16 cellular contexts compared by ENCODE assay signal in genomic region chr2:112814278-112814677, GRCh38. TPM values are rescaled to one million over a fixed set of nuclear protein-coding genes. Genes with fewer than 3 reads are reported as not detected.
DNase-seq lines count a peak whose midpoint lies in the region; ATAC-seq and TF ChIP-seq lines count a peak whose summit lies in the region.
"Had no signal": no experiment of that assay in that cellular context is flagged by ENCODE, and none has a peak within 500 bp of the region (broad histone marks: within the 10 kb centered on the region; RNA-seq: fewer than 3 reads in every experiment).

No MANE protein-coding gene starts in this region.

- H3K4me3 ChIP-seq in WI38 (ENCODE audit: low read depth, low read length), result no peak overlapping the region
- no peak overlapping the region for H3K4me3 ChIP-seq in fibroblast of pulmonary artery (replicated peaks; ENCODE audit: low read depth, low read length)
- no peak overlapping the region for H3K4me3 ChIP-seq in osteoblast (ENCODE audit: insufficient read depth, low read length)
- H3K4me3 ChIP-seq: coronary artery, GM12878, heart left ventricle, uterus had no signal

- no peak overlapping the region for H3K4me2 ChIP-seq in osteoblast (ENCODE audit: insufficient read depth, low read length)

- DNase-seq in GM04503 (ENCODE audit: low read depth) (peak; percentile 39), fibroblast of pulmonary artery (ENCODE audit: low read depth) (peak; percentile 60), osteoblast (ENCODE audit: insufficient read length, low spot score, missing footprints) (peak; percentile 89), inferior parietal cortex (ENCODE audit: extremely low spot score) (no peak), NCI-H2196 (lab: John Stamatoyannopoulos, UW; ENCODE audit: unreplicated experiment) (no peak), sciatic nerve (ENCODE audit: low spot score) (no peak)
- DNase-seq: activated CD4-positive, CD25-positive, alpha-beta regulatory T cell treated with anti-CD3 and anti-CD28 coated beads, Interleukin-2, amount 50 U/mL, for 72 hours; activated effector memory CD4-positive, alpha-beta T cell treated with Interleukin-2 at 50 U/mL for 16 hours; heart left ventricle; NCI-H526 treated with DMSO at 0.1 percent for 48 hours; SHP77 treated with DMSO at 0.1 percent for 48 hours; uterus had no signal

- peaks cover 34% of the 10 kb centered on the region for H3K4me1 ChIP-seq in osteoblast (ENCODE audit: insufficient read depth, low read length)
- H3K4me1 ChIP-seq: uterus had no signal

- H3K9me3 ChIP-seq in osteoblast (ENCODE audit: low read depth, low read length), result no peaks in the 10 kb centered on the region
- H3K9me3 ChIP-seq: heart left ventricle, uterus had no signal

- no peaks in the 10 kb centered on the region for H3K79me2 ChIP-seq in osteoblast (ENCODE audit: insufficient read depth, low read length)

- ATAC-seq in GM21619 (IDR thresholded peaks at IDR 0.05; ENCODE audit: unreplicated experiment), result no peak
- ATAC-seq in sciatic nerve, result no peak
- ATAC-seq: GM12878, heart left ventricle had no signal

- H3K27ac ChIP-seq in osteoblast (ENCODE audit: low read depth, low read length), result peak overlapping the region; percentile 100
- H3K27ac ChIP-seq: coronary artery, uterus had no signal

- H2AFZ ChIP-seq in osteoblast (ENCODE audit: low read length), result peak overlapping the region; percentile 64

- H4K20me1 ChIP-seq in osteoblast (ENCODE audit: insufficient read depth, low read length), result no peaks in the 10 kb centered on the region

- intact Hi-C loops in sciatic nerve (cut with DNase I), result no loop called here

- H3K27me3 ChIP-seq in osteoblast (ENCODE audit: insufficient read depth, low read length), result no peaks in the 10 kb centered on the region
- H3K27me3 ChIP-seq: heart left ventricle, uterus had no signal

- TF ChIP-seq CTCF in WI38 (IDR thresholded peaks at IDR 0.05; ENCODE audit: low read depth, low read length) (peak; percentile 21; the same call in 1 of the 2 replicates), fibroblast of pulmonary artery (IDR thresholded peaks at IDR 0.05; ENCODE audit: low read length, missing control alignments) (peak; percentile 9), osteoblast (IDR thresholded peaks at IDR 0.05; ENCODE audit: extremely low read depth, low read depth, low read length) (no peak)

- H3K36me3 ChIP-seq in osteoblast (ENCODE audit: insufficient read depth, low read length), result no peaks in the 10 kb centered on the region
- H3K36me3 ChIP-seq: heart left ventricle, uterus had no signal

RNA-seq across cellular contexts. Expression of gene IL1B, which starts 22.3 kb away (rescaled TPM):
- total RNA-seq in osteoblast, result 0.36 TPM in 1 of 2 replicates, not detected in the other
- 23.6 TPM for total RNA-seq in sciatic nerve

RNA-seq across cellular contexts. Expression of gene IL1A, which starts 30.0 kb away (rescaled TPM):
- not detected in 2 replicates for total RNA-seq in osteoblast
- total RNA-seq in sciatic nerve, result 0.18 TPM

RNA-seq across cellular contexts. Expression of gene CKAP2L, which starts 49.9 kb away (rescaled TPM):
- total RNA-seq in osteoblast, result 1.1 and 1.5 TPM in 2 replicates
- total RNA-seq in sciatic nerve, result 0.62 TPM

Comparison
In these comparisons a context has a peak if more than half of its experiments do, and no peak if none do; other contexts are left out.
1. DNase-seq: peak in GM04503 (single experiment), fibroblast of pulmonary artery (single experiment) and osteoblast (single experiment); none in inferior parietal cortex (single experiment), NCI-H2196 (single experiment) and sciatic nerve (single experiment).
2. RNA of gene IL1B, which starts 22.3 kb away (total RNA-seq): 23.6 TPM in sciatic nerve (single experiment); 0.36 TPM in osteoblast; every median in the first group is over 10 times any median in the second.